In the genomic region with DNA sequence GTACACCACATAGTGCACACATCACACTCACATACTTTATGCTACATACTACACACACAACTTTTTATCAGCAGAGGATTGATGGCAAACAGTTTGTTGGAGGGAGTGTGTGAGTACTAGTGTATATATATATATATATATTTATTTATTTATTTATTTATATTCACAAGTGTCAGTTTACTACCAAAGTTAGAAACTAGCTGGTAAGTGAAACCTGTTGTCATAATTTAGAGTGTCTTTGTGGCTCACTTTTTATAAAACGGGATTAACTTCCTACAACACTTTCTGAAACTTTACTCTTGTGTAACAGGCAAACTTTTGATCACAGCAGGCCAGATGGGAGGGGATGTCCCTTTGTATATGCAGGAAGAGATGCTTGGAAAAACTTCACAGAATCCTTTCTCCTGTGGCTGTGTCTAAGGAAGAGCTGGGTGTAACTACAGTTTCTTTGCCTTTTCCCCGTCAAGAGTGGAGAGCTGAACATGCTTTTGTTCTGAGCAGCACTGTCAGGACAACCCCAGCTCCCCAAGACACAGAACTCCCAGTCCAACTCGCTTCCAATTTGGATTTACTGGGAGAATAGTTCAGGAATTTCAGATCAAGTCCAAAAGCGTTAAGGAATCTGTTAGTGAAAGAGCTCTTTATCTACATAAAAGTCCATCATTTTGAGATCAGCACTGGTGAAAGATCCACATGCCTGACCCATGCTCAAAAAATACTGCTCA, we compare ENCODE assay signal across 8 cellular contexts. TPM values are rescaled to one million over a fixed set of nuclear protein-coding genes. Genes with fewer than 3 reads are reported as not detected.
DNase-seq lines count a peak whose midpoint lies in the region; ATAC-seq and TF ChIP-seq lines count a peak whose summit lies in the region.

No MANE protein-coding gene starts in this region.

- TF ChIP-seq POLR2A in suprapubic skin (IDR thresholded peaks at IDR 0.05), result no peak

- 26% methylated on average over 4 of the region's 4 CpGs for WGBS in suprapubic skin

- H3K4me1 ChIP-seq in cardiac muscle cell (ENCODE audit: low read depth), result peaks cover 53% of the 10 kb centered on the region
- peaks cover 39% of the 10 kb centered on the region; the same call in 1 of the 2 replicates for H3K4me1 ChIP-seq in iPS-20b (ENCODE audit: insufficient read depth, low read length)
- H3K4me1 ChIP-seq in suprapubic skin, result peaks cover 49% of the 10 kb centered on the region

- peak overlapping the region; percentile 86 for H3K4me3 Mint-ChIP-seq in activated T-helper 1 cell treated with anti-CD3 and anti-CD28 coated beads, Interleukin-12 subunit alpha, Interleukin-12 subunit beta, Interleukin-2, Interleukin-4 antibody, amounts not matched to agents 30 ng/mL and 10 ng/mL and 1 ng/mL, durations not matched to agents 14 hours and 24 hours and 36 hours

- no peaks in the 10 kb centered on the region for H3K36me3 Mint-ChIP-seq in activated T-helper 1 cell treated with anti-CD3 and anti-CD28 coated beads, Interleukin-12 subunit alpha, Interleukin-12 subunit beta, Interleukin-2, Interleukin-4 antibody, amounts not matched to agents 30 ng/mL and 10 ng/mL and 1 ng/mL, durations not matched to agents 14 hours and 24 hours and 36 hours (ENCODE audit: low read depth)

- H3K27ac ChIP-seq in cardiac muscle cell (peak overlapping the region; percentile 79), iPS-20b (ENCODE audit: low read length) (no peak overlapping the region), suprapubic skin (peak overlapping the region; percentile 84)

- TF ChIP-seq CTCF in cardiac muscle cell (IDR thresholded peaks at IDR 0.05; ENCODE audit: low read depth, low read length), result no peak
- TF ChIP-seq CTCF in suprapubic skin (IDR thresholded peaks at IDR 0.05), result no peak

- TF ChIP-seq EP300 in suprapubic skin (IDR thresholded peaks at IDR 0.05), result no peak

- H3K27me3 ChIP-seq in cardiac muscle cell, result no peaks in the 10 kb centered on the region
- no peaks in the 10 kb centered on the region for H3K27me3 ChIP-seq in iPS-20b (ENCODE audit: insufficient read depth, low read length)
- no peaks in the 10 kb centered on the region for H3K27me3 ChIP-seq in suprapubic skin

- peak overlapping the region; percentile 74 for H3K27ac Mint-ChIP-seq in activated T-helper 1 cell treated with anti-CD3 and anti-CD28 coated beads, Interleukin-12 subunit alpha, Interleukin-12 subunit beta, Interleukin-2, Interleukin-4 antibody, amounts not matched to agents 30 ng/mL and 10 ng/mL and 1 ng/mL, durations not matched to agents 14 hours and 24 hours and 36 hours

- peak overlapping the region; percentile 87; the same call in 1 of the 2 replicates for H3K9ac ChIP-seq in iPS-20b (ENCODE audit: low read depth, low read length)

- DNase-seq in cardiac muscle cell (ENCODE audit: low read depth in 1 of 2, low spot score in 1 of 2), result peak in 1 of 2 donors; percentile 27
- DNase-seq in Right ventricle myocardium inferior (ENCODE audit: missing footprints), result no peak
- no peak for DNase-seq in activated T-helper 1 cell treated with anti-CD3 and anti-CD28 coated beads, Interleukin-12 subunit alpha, Interleukin-12 subunit beta, Interleukin-2, Interleukin-4 antibody, amounts not matched to agents 30 ng/mL and 10 ng/mL and 1 ng/mL, durations not matched to agents 14 hours and 24 hours and 36 hours (ENCODE audit: low spot score)
- no peak for DNase-seq in suprapubic skin (ENCODE audit: low spot score in 2 of 2)
- no peak for DNase-seq in GF-D8 (lab: John Stamatoyannopoulos, UW)
- DNase-seq in NCI-H2081 treated with DMSO at 0.1 percent for 48 hours (lab: John Stamatoyannopoulos, UW), result no peak
- no peak for DNase-seq in dedifferentiated amniotic fluid mesenchymal stem cell (ENCODE audit: extremely low spot score)

- H3K4me3 ChIP-seq in cardiac muscle cell (peak overlapping the region; percentile 49), iPS-20b (ENCODE audit: low read length) (peak overlapping the region; percentile 94), suprapubic skin (peak overlapping the region; percentile 72)

- ATAC-seq in Right ventricle myocardium inferior, result no peak

- intact Hi-C loops in Right ventricle myocardium inferior (cut with DNase I), result loop anchor here (2.0 to 5.0 kb wide), 2 partner anchors 78 to 209 kb away; no protein-coding TSS in a partner anchor
- intact Hi-C loops in activated T-helper 1 cell treated with anti-CD3 and anti-CD28 coated beads, Interleukin-12 subunit alpha, Interleukin-12 subunit beta, Interleukin-2, Interleukin-4 antibody, amounts not matched to agents 30 ng/mL and 10 ng/mL and 1 ng/mL, durations not matched to agents 14 hours and 24 hours and 36 hours (cut with micrococcal nuclease), result loop anchor here (2.0 to 10.0 kb wide), 7 partner anchors 179 to 958 kb away; a partner anchor contains a TSS

- H3K36me3 ChIP-seq in cardiac muscle cell (no peaks in the 10 kb centered on the region), iPS-20b (ENCODE audit: insufficient read depth, low read depth, low read length) (no peaks in the 10 kb centered on the region), suprapubic skin (no peaks in the 10 kb centered on the region)

- H3K9me3 ChIP-seq in cardiac muscle cell (ENCODE audit: low read depth), result no peaks in the 10 kb centered on the region
- peaks cover 3% of the 10 kb centered on the region; the same call in 1 of the 2 replicates for H3K9me3 ChIP-seq in iPS-20b (ENCODE audit: insufficient read depth, low read depth, low read length)
- H3K9me3 ChIP-seq in suprapubic skin, result peaks cover 5% of the 10 kb centered on the region

- peaks cover 5% of the 10 kb centered on the region for H3K27me3 Mint-ChIP-seq in activated T-helper 1 cell treated with anti-CD3 and anti-CD28 coated beads, Interleukin-12 subunit alpha, Interleukin-12 subunit beta, Interleukin-2, Interleukin-4 antibody, amounts not matched to agents 30 ng/mL and 10 ng/mL and 1 ng/mL, durations not matched to agents 14 hours and 24 hours and 36 hours (ENCODE audit: insufficient read depth)

- peaks cover 44% of the 10 kb centered on the region for H3K4me1 Mint-ChIP-seq in activated T-helper 1 cell treated with anti-CD3 and anti-CD28 coated beads, Interleukin-12 subunit alpha, Interleukin-12 subunit beta, Interleukin-2, Interleukin-4 antibody, amounts not matched to agents 30 ng/mL and 10 ng/mL and 1 ng/mL, durations not matched to agents 14 hours and 24 hours and 36 hours (ENCODE audit: low read depth)

- H3K9me3 Mint-ChIP-seq in activated T-helper 1 cell treated with anti-CD3 and anti-CD28 coated beads, Interleukin-12 subunit alpha, Interleukin-12 subunit beta, Interleukin-2, Interleukin-4 antibody, amounts not matched to agents 30 ng/mL and 10 ng/mL and 1 ng/mL, durations not matched to agents 14 hours and 24 hours and 36 hours, result no peaks in the 10 kb centered on the region

RNA-seq across cellular contexts. Expression of a gene that starts 1.8 kb away (rescaled TPM):
- total RNA-seq in cardiac muscle cell (1.7 and 2.5 TPM in 2 replicates), Right ventricle myocardium inferior (1.5 TPM), suprapubic skin (1 to 10 TPM in 3 of 4 donors, under 1 TPM in 1; 0.89 to 2.9 (median 1.5) TPM)
- 4.9 and 6.1 TPM in 2 replicates for polyA plus RNA-seq in cardiac muscle cell
- 0.34 and 0.60 TPM in 2 replicates for total RNA-seq in activated T-helper 1 cell treated with anti-CD3 and anti-CD28 coated beads, Interleukin-12 subunit alpha, Interleukin-12 subunit beta, Interleukin-2, Interleukin-4 antibody, amounts not matched to agents 30 ng/mL and 10 ng/mL and 1 ng/mL, durations not matched to agents 14 hours and 24 hours and 36 hours
